ENCODE assay signal across 23 cellular contexts in the genomic region with DNA sequence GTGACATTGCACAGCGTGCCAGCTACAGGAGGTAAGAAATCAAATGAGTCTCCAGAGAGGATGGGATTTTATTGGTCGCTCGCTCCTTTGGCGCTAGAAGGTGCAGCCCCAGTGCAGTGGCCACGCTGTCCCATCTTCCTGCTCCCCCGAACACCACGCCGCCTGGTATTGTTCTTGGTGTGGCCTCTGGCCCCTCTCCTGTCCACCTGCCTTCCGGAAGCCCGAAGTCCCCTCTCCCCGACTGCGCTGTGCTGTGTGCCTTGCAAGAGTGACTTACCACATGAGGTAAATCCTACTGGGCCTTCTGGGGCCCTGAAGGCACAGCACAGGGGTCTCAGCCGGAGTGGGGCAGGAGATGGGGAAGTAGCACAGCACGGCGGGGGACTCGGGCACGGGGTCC. TPM values are rescaled to one million over a fixed set of nuclear protein-coding genes. Genes with fewer than 3 reads are reported as not detected.
"Had no signal": no experiment of that assay in that cellular context is flagged by ENCODE, and none has a peak within 500 bp of the region (broad histone marks: within the 10 kb centered on the region; RNA-seq: fewer than 3 reads in every experiment).

No MANE protein-coding gene starts in this region.

- H3K4me3 Mint-ChIP-seq: activated CD4-positive, alpha-beta T cell treated with anti-CD3 and anti-CD28 coated beads, Interleukin-2, amount 10 ng/mL, durations not matched to agents 7 days and 5 days; activated CD8-positive, alpha-beta memory T cell treated with anti-CD3 and anti-CD28 coated beads, Interleukin-2, amount 10 ng/mL, durations not matched to agents 7 days and 5 days; activated CD8-positive, alpha-beta T cell treated with anti-CD3 and anti-CD28 coated beads for 36 hours; memory B cell; naive thymus-derived CD8-positive, alpha-beta T cell; T-helper 1 cell treated with Interleukin-12 subunit alpha and Interleukin-12 subunit beta and Interleukin-4 antibody, amounts not matched to agents 30 μg/mL and 1 μg/mL, for 36 hours had no signal

- H3K9me3 Mint-ChIP-seq: activated CD4-positive, alpha-beta T cell treated with anti-CD3 and anti-CD28 coated beads, Interleukin-2, amount 10 ng/mL, durations not matched to agents 7 days and 5 days; activated CD8-positive, alpha-beta T cell treated with anti-CD3 and anti-CD28 coated beads for 36 hours; activated naive CD4-positive, alpha-beta T cell treated with anti-CD3 and anti-CD28 coated beads, Interleukin-2, amount 50 U/mL, for 72 hours; memory B cell; T-helper 1 cell treated with Interleukin-12 subunit alpha and Interleukin-12 subunit beta and Interleukin-4 antibody, amounts not matched to agents 30 μg/mL and 1 μg/mL, for 36 hours had no signal

- H3K9me3 ChIP-seq: gastroesophageal sphincter, neutrophil, spleen, tibial nerve, uterus had no signal

- H3K4me3 ChIP-seq: gastroesophageal sphincter, spleen, tibial nerve, uterus had no signal

- H3K4me1 Mint-ChIP-seq: activated CD4-positive, alpha-beta T cell treated with anti-CD3 and anti-CD28 coated beads, Interleukin-2, amount 10 ng/mL, durations not matched to agents 7 days and 5 days; activated CD8-positive, alpha-beta memory T cell treated with anti-CD3 and anti-CD28 coated beads, Interleukin-2, amount 10 ng/mL, durations not matched to agents 7 days and 5 days; memory B cell had no signal

- H3K27ac ChIP-seq: neutrophil, spleen, tibial nerve had no signal

- H3K36me3 Mint-ChIP-seq: activated CD8-positive, alpha-beta memory T cell treated with anti-CD3 and anti-CD28 coated beads, Interleukin-2, amount 10 ng/mL, durations not matched to agents 7 days and 5 days; activated naive CD4-positive, alpha-beta T cell treated with anti-CD3 and anti-CD28 coated beads, Interleukin-2, amount 50 U/mL, for 72 hours; memory B cell; naive thymus-derived CD8-positive, alpha-beta T cell had no signal

- H3K4me1 ChIP-seq: spleen, tibial nerve, uterus had no signal

- DNase-seq: activated CD4-positive, alpha-beta T cell treated with anti-CD3 and anti-CD28 coated beads for 1 hour; activated CD4-positive, alpha-beta T cell treated with anti-CD3 and anti-CD28 coated beads, Interleukin-2, amount 10 ng/mL, durations not matched to agents 7 days and 5 days; activated CD8-positive, alpha-beta memory T cell treated with anti-CD3 and anti-CD28 coated beads, Interleukin-2, amount 10 ng/mL, durations not matched to agents 7 days and 5 days; activated CD8-positive, alpha-beta T cell treated with anti-CD3 and anti-CD28 coated beads for 36 hours; activated naive CD4-positive, alpha-beta T cell; activated T-cell treated with anti-CD3 and anti-CD28 coated beads, Interleukin-2, amount 50 U/mL, for 48 hours; dermis blood vessel endothelial cell; effector CD4-positive, alpha-beta T cell; kidney; naive thymus-derived CD8-positive, alpha-beta T cell; spleen; stimulated activated naive CD4-positive, alpha-beta T cell treated with Interleukin-2 at 50 U/mL for 16 hours; T1000; uterus had no signal

- H3K27me3 ChIP-seq: neutrophil, tibial nerve, uterus had no signal

- H3K36me3 ChIP-seq: gastroesophageal sphincter, neutrophil, spleen, tibial nerve, uterus had no signal

- H3K27ac Mint-ChIP-seq: activated CD4-positive, alpha-beta T cell treated with anti-CD3 and anti-CD28 coated beads, Interleukin-2, amount 10 ng/mL, durations not matched to agents 7 days and 5 days; activated CD8-positive, alpha-beta memory T cell treated with anti-CD3 and anti-CD28 coated beads, Interleukin-2, amount 10 ng/mL, durations not matched to agents 7 days and 5 days; activated CD8-positive, alpha-beta T cell treated with anti-CD3 and anti-CD28 coated beads for 36 hours; activated naive CD4-positive, alpha-beta T cell treated with anti-CD3 and anti-CD28 coated beads, Interleukin-2, amount 50 U/mL, for 72 hours; memory B cell; naive thymus-derived CD8-positive, alpha-beta T cell; T-helper 1 cell treated with Interleukin-12 subunit alpha and Interleukin-12 subunit beta and Interleukin-4 antibody, amounts not matched to agents 30 μg/mL and 1 μg/mL, for 36 hours had no signal

- H3K27me3 Mint-ChIP-seq: activated CD8-positive, alpha-beta T cell treated with anti-CD3 and anti-CD28 coated beads for 36 hours had no signal

RNA-seq across cellular contexts. Expression of a gene that starts 58.2 kb away (rescaled TPM):
- total RNA-seq: activated CD4-positive, alpha-beta T cell treated with anti-CD3 and anti-CD28 coated beads, Interleukin-2, amount 10 ng/mL, durations not matched to agents 7 days and 5 days; activated CD8-positive, alpha-beta memory T cell treated with anti-CD3 and anti-CD28 coated beads, Interleukin-2, amount 10 ng/mL, durations not matched to agents 7 days and 5 days; activated CD8-positive, alpha-beta T cell treated with anti-CD3 and anti-CD28 coated beads for 36 hours; activated naive CD4-positive, alpha-beta T cell treated with anti-CD3 and anti-CD28 coated beads, Interleukin-2, amount 50 U/mL, for 72 hours; dermis blood vessel endothelial cell; lower leg skin; osteocyte; posterior vena cava; spleen had no signal
